Comparison of ENCODE assay signal across 8 cellular contexts in genomic region chr12:88142610-88142991, GRCh38. TPM values are rescaled to one million over a fixed set of nuclear protein-coding genes. Genes with fewer than 3 reads are reported as not detected.
DNase-seq lines count a peak whose midpoint lies in the region; ATAC-seq and TF ChIP-seq lines count a peak whose summit lies in the region.

No MANE protein-coding gene starts in this region.

- H3K27me3 Mint-ChIP-seq in T-helper 2 cell treated with Interferon-gamma antibody and Interleukin-4, amounts not matched to agents 5 μg/mL and 100 μg/mL, for 36 hours (ENCODE audit: low read depth), result no peaks in the 10 kb centered on the region
- H3K27me3 Mint-ChIP-seq in dendritic cell treated with granulocyte-macrophage colony-stimulating factor and Interleukin-4, amounts not matched to agents 40 ng/mL and 50 ng/mL, for 4 days, result no peaks in the 10 kb centered on the region

- H3K4me1 ChIP-seq in mesodermal cell (ENCODE audit: control insufficient read depth, insufficient read depth, low read length, poor library complexity, severe bottlenecking) (peaks cover 3% of the 10 kb centered on the region), stomach (peaks cover 0 to 41% (median 28%) of the 10 kb centered on the region in 4 donors)

- peak; percentile 17 for DNase-seq in DMS153 treated with DMSO at 0.1 percent for 48 hours (lab: John Stamatoyannopoulos, UW; ENCODE audit: unreplicated experiment)
- no peak for DNase-seq in DMS153 (lab: John Stamatoyannopoulos, UW)
- DNase-seq in T-helper 2 cell treated with Interferon-gamma antibody and Interleukin-4, amounts not matched to agents 5 μg/mL and 100 μg/mL, for 36 hours (ENCODE audit: low spot score), result peak; percentile 16
- DNase-seq in stomach, result peak; percentile 28
- no peak for DNase-seq in ecto neural progenitor cell (ENCODE audit: low spot score)

- no peak for TF ChIP-seq CTCF in stomach (IDR thresholded peaks at IDR 0.05)

- H3K4me3 ChIP-seq in mesodermal cell (ENCODE audit: extremely low read depth, insufficient read depth, low read length, poor library complexity, severe bottlenecking) (peak overlapping the region; percentile 87), stomach (peak overlapping the region; percentile 73 to 92 (median 78))

- peak overlapping the region; percentile 97 for H3K4me3 Mint-ChIP-seq in T-helper 2 cell treated with Interferon-gamma antibody and Interleukin-4, amounts not matched to agents 5 μg/mL and 100 μg/mL, for 36 hours
- peak overlapping the region; percentile 86 for H3K4me3 Mint-ChIP-seq in dendritic cell treated with granulocyte-macrophage colony-stimulating factor and Interleukin-4, amounts not matched to agents 40 ng/mL and 50 ng/mL, for 4 days

- WGBS in mesodermal cell (ENCODE audit: insufficient coverage in 2 of 2), 2 experiments, result 0 to 2% methylated on average over 9 to 17 of the region's 18 CpGs
- 0 to 2% (median 0%) methylated on average over 16 to 18 of the region's 18 CpGs for WGBS in stomach, 5 donors

- intact Hi-C loops in dendritic cell treated with granulocyte-macrophage colony-stimulating factor and Interleukin-4, amounts not matched to agents 40 ng/mL and 50 ng/mL, for 4 days (cut with micrococcal nuclease), result loop anchor here (1.0 to 5.0 kb wide), 2 partner anchors 107 to 1385 kb away; partner anchors contain the start of gene POC1B
- intact Hi-C loops in stomach (cut with DNase I; ENCODE audit: low total_unique reads), result no loop called here

- H3K9me3 ChIP-seq in mesodermal cell (ENCODE audit: control insufficient read depth, low read length) (no peaks in the 10 kb centered on the region), stomach (no peaks in the 10 kb centered on the region)

- TF ChIP-seq EP300 in stomach (IDR thresholded peaks at IDR 0.05), result no peak

- peaks cover 34% of the 10 kb centered on the region for H3K4me1 Mint-ChIP-seq in T-helper 2 cell treated with Interferon-gamma antibody and Interleukin-4, amounts not matched to agents 5 μg/mL and 100 μg/mL, for 36 hours (ENCODE audit: low read depth)
- peaks cover 20% of the 10 kb centered on the region for H3K4me1 Mint-ChIP-seq in dendritic cell treated with granulocyte-macrophage colony-stimulating factor and Interleukin-4, amounts not matched to agents 40 ng/mL and 50 ng/mL, for 4 days (ENCODE audit: low read depth)

- H3K36me3 ChIP-seq in mesodermal cell (ENCODE audit: control insufficient read depth, insufficient read depth, low read length) (peaks cover 6% of the 10 kb centered on the region), stomach (peaks cover 0 to 1% (median 0%) of the 10 kb centered on the region in 4 donors)

- H3K36me3 Mint-ChIP-seq in T-helper 2 cell treated with Interferon-gamma antibody and Interleukin-4, amounts not matched to agents 5 μg/mL and 100 μg/mL, for 36 hours (ENCODE audit: low read depth), result peaks cover 17% of the 10 kb centered on the region
- peaks cover 21% of the 10 kb centered on the region for H3K36me3 Mint-ChIP-seq in dendritic cell treated with granulocyte-macrophage colony-stimulating factor and Interleukin-4, amounts not matched to agents 40 ng/mL and 50 ng/mL, for 4 days (ENCODE audit: low read depth)

- peak overlapping the region; percentile 91 for H3K27ac Mint-ChIP-seq in T-helper 2 cell treated with Interferon-gamma antibody and Interleukin-4, amounts not matched to agents 5 μg/mL and 100 μg/mL, for 36 hours
- H3K27ac Mint-ChIP-seq in dendritic cell treated with granulocyte-macrophage colony-stimulating factor and Interleukin-4, amounts not matched to agents 40 ng/mL and 50 ng/mL, for 4 days, result peak overlapping the region; percentile 85

- TF ChIP-seq POLR2A in stomach (IDR thresholded peaks at IDR 0.05), result no peak

- ATAC-seq in HG03196 (IDR thresholded peaks at IDR 0.05; ENCODE audit: unreplicated experiment), result peak; percentile 1

- H3K9me3 Mint-ChIP-seq in T-helper 2 cell treated with Interferon-gamma antibody and Interleukin-4, amounts not matched to agents 5 μg/mL and 100 μg/mL, for 36 hours, result no peaks in the 10 kb centered on the region
- no peaks in the 10 kb centered on the region for H3K9me3 Mint-ChIP-seq in dendritic cell treated with granulocyte-macrophage colony-stimulating factor and Interleukin-4, amounts not matched to agents 40 ng/mL and 50 ng/mL, for 4 days

- no peaks in the 10 kb centered on the region for H3K27me3 ChIP-seq in stomach

- H3K27ac ChIP-seq in mesodermal cell (ENCODE audit: low read depth, low read length, severe bottlenecking) (peak overlapping the region; percentile 50), stomach (peak overlapping the region; percentile 73 to 89 (median 85))

RNA-seq across cellular contexts. Expression of gene TMTC3, which starts 0.5 kb away (rescaled TPM):
- polyA plus RNA-seq in mesodermal cell (2013, experiment 1 of 2), result 13.0 TPM
- 15.0 TPM for polyA plus RNA-seq in mesodermal cell (2013, experiment 2 of 2)
- 10 to 100 TPM in 2 of 5 donors, 1 to 10 TPM in 3; 2.9 to 33.6 (median 4.9) TPM for total RNA-seq in stomach
- 1 to 10 TPM; 1.7 to 3.4 (median 1.7) TPM for polyA plus RNA-seq in stomach

RNA-seq across cellular contexts. Expression of gene CEP290, which starts 0.7 kb away (rescaled TPM):
- polyA plus RNA-seq in mesodermal cell (2013, experiment 1 of 2), result 10.2 TPM
- 14.1 TPM for polyA plus RNA-seq in mesodermal cell (2013, experiment 2 of 2)
- total RNA-seq in stomach, result 100 to 1,000 TPM in 1 of 5 donors, 10 to 100 TPM in 4; 23.9 to 109 (median 28.0) TPM
- 1 to 10 TPM; 2.9 to 3.2 (median 3.2) TPM for polyA plus RNA-seq in stomach

Comparison
In these comparisons a context has a peak if more than half of its experiments do, and no peak if none do; other contexts are left out.
1. DNase-seq: peak in DMS153 treated with DMSO at 0.1 percent for 48 hours (single experiment), T-helper 2 cell treated with Interferon-gamma antibody and Interleukin-4, amounts not matched to agents 5 μg/mL and 100 μg/mL, for 36 hours (single experiment) and stomach (single experiment); none in DMS153 (single experiment) and ecto neural progenitor cell (single experiment).